In the genomic region with DNA sequence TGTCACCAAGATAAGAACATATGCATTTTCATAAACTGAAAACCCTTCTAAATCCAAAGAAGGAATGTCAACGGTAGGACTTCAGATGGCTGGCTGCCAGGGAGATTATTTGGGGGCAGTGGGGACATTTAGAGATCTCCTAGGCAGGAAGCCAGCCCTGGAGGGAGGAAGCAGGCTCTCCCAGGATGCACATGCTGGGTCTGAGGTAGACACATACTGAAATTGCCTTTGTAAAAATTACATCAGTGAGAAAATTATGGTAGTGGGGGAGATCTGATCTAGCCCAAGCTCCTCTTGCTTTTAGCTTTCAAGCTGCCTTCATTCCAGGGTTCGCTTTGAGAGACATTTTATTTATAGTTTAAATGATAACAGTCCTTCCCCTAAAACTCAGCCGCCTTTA, we compare ENCODE assay signal across 18 cellular contexts. TPM values are rescaled to one million over a fixed set of nuclear protein-coding genes. Genes with fewer than 3 reads are reported as not detected.
"Had no signal": no experiment of that assay in that cellular context is flagged by ENCODE, and none has a peak within 500 bp of the region (broad histone marks: within the 10 kb centered on the region; RNA-seq: fewer than 3 reads in every experiment).

No MANE protein-coding gene starts in this region.

- DNase-seq: KBM-7, MG63, NCI-H1092 treated with DMSO at 0.1 percent for 48 hours, NCI-H1436, NCI-H187, NCI-H2029, NCI-H2081 treated with DMSO at 0.1 percent for 48 hours, NCI-H2171, NCI-H226, NCI-H446, NCI-H510A, NCI-H524 treated with DMSO at 0.1 percent for 48 hours, NCI-H69, NCI-H774, Right ventricle myocardium superior, RPMI8226, SIG-M5 had no signal

RNA-seq across cellular contexts. Expression of a gene that starts 24.1 kb away (rescaled TPM):
- total RNA-seq: HT-29, Right ventricle myocardium superior had no signal
